Comparison of ENCODE assay signal across 17 cellular contexts in the genomic region with DNA sequence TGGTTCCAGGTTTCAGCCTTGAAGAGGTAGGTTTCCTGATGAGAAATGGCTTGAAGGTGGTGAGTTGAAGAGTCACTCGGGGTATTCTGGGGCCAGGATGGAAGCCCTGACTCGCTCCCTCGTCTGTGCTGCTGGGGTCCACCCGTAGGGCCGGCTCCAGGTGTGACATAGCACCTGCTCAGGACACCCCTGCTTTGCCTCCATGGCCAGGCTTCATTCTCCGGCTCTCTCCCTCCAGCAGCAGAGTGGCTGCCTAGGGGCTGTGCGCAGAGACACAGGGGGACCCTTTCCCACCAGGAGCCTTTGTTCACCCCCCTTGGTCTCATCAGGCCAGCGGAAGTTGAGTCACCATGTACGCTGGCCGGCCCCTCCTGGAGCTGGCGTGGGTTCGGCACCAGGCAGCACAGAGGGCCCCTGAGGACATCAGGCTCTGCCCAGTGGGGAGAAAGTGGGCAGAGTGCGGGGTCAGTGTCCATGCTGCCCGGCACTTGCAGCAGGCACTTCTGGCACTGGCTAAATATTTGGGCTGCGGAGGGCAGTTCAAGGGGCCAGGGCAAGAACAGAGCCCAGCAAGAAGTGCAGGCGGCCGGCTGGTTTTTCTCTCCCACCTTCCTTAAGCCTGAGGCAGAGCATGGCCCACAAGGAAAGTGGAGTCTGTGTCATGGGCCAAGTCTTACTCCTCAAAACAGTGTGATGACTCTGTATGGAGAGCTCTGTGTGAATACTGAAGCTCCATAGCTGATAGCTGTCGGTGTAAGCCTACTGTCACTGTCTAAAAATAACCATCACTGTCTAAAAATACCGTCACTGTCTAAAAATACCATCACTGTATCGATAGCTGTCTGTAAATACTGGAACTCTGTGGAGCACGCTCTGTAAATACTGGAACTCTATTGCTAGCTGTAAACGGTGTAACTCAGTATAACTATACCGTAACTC. TPM values are rescaled to one million over a fixed set of nuclear protein-coding genes. Genes with fewer than 3 reads are reported as not detected.
DNase-seq lines count a peak whose midpoint lies in the region; ATAC-seq and TF ChIP-seq lines count a peak whose summit lies in the region.
"Had no signal": no experiment of that assay in that cellular context is flagged by ENCODE, and none has a peak within 500 bp of the region (broad histone marks: within the 10 kb centered on the region; RNA-seq: fewer than 3 reads in every experiment).

No MANE protein-coding gene starts in this region.

- H3K4me1 ChIP-seq in right cardiac atrium (ENCODE audit: control insufficient read depth, insufficient read depth, low read length) = peaks cover 5% of the 10 kb centered on the region
- peaks cover 29% of the 10 kb centered on the region for H3K4me1 ChIP-seq in psoas muscle

- H3K36me3 Mint-ChIP-seq in brain = peaks cover 19% of the 10 kb centered on the region

- peaks cover 29% of the 10 kb centered on the region for H3K4me1 Mint-ChIP-seq in brain

- TF ChIP-seq CTCF in brain (conservative IDR thresholded peaks at IDR 0.05) (no peak), psoas muscle (IDR thresholded peaks at IDR 0.05) (no peak)

- H3K36me3 ChIP-seq in H7 (replicated peaks; ENCODE audit: control insufficient read depth, insufficient read depth, low read length) = peaks cover 13% of the 10 kb centered on the region
- peaks cover 0 to 3% of the 10 kb centered on the region in 2 donors for H3K36me3 ChIP-seq in psoas muscle (ENCODE audit: insufficient read depth in 1 of 2, low read depth in 1 of 2)

- H3K4me3 Mint-ChIP-seq in brain = peak overlapping the region in 4 of 5 experiments; percentile 21 to 84 (median 51)
- H3K4me3 Mint-ChIP-seq: stimulated activated naive CD8-positive, alpha-beta T cell treated with anti-CD3 and anti-CD28 coated beads, Interleukin-15, Interleukin-2, amounts not matched to agents 100 ng/mL and 50 ng/mL, for 24 hours had no signal

- H3K27me3 Mint-ChIP-seq in brain = peaks cover 6% of the 10 kb centered on the region
- H3K27me3 Mint-ChIP-seq: stimulated activated naive CD8-positive, alpha-beta T cell treated with anti-CD3 and anti-CD28 coated beads, Interleukin-15, Interleukin-2, amounts not matched to agents 100 ng/mL and 50 ng/mL, for 24 hours had no signal

- H3K27me3 ChIP-seq in H7 (ENCODE audit: control insufficient read depth, insufficient read depth, low read length) = no peaks in the 10 kb centered on the region
- no peaks in the 10 kb centered on the region for H3K27me3 ChIP-seq in right cardiac atrium (ENCODE audit: control insufficient read depth, insufficient read depth)
- no peaks in the 10 kb centered on the region for H3K27me3 ChIP-seq in psoas muscle (ENCODE audit: insufficient read depth in 3 of 3, low read length in 2 of 3)
- H3K27me3 ChIP-seq: MG63, vagina had no signal

- peaks cover 0 to 8% (median 2%) of the 10 kb centered on the region in 5 experiments for H3K9me3 Mint-ChIP-seq in brain
- H3K9me3 Mint-ChIP-seq: stimulated activated naive CD8-positive, alpha-beta T cell treated with anti-CD3 and anti-CD28 coated beads, Interleukin-15, Interleukin-2, amounts not matched to agents 100 ng/mL and 50 ng/mL, for 24 hours had no signal

- peak overlapping the region in 4 of 5 experiments; percentile 18 to 98 (median 66) for H3K27ac Mint-ChIP-seq in brain
- H3K27ac Mint-ChIP-seq: stimulated activated naive CD8-positive, alpha-beta T cell treated with anti-CD3 and anti-CD28 coated beads, Interleukin-15, Interleukin-2, amounts not matched to agents 100 ng/mL and 50 ng/mL, for 24 hours had no signal

- H3K4me3 ChIP-seq in H7 (ENCODE audit: insufficient read depth, low read depth, low read length) (no peak overlapping the region), right cardiac atrium (ENCODE audit: low read length) (no peak overlapping the region), psoas muscle (peak overlapping the region; percentile 31)
- H3K4me3 ChIP-seq: MG63, vagina had no signal

- WGBS in right cardiac atrium = 65% methylated on average over 23 of the region's 23 CpGs
- WGBS in psoas muscle, 3 donors = 50 to 64% (median 52%) methylated on average over 23 of the region's 23 CpGs

- H3K9me3 ChIP-seq in right cardiac atrium (ENCODE audit: control insufficient read depth, low read length) = no peaks in the 10 kb centered on the region
- H3K9me3 ChIP-seq in psoas muscle = peaks cover 10% of the 10 kb centered on the region

- peak overlapping the region; percentile 93 for H3K27ac ChIP-seq in right cardiac atrium (ENCODE audit: low read length)
- peak overlapping the region; percentile 87 for H3K27ac ChIP-seq in psoas muscle
- H3K27ac ChIP-seq: vagina had no signal

- ATAC-seq in right cardiac atrium (peak; percentile 59 to 63), psoas muscle (peak; percentile 76 to 88 (median 86)), HG03521 (IDR thresholded peaks at IDR 0.05; ENCODE audit: unreplicated experiment) (no peak)
- ATAC-seq: esophagus mucosa had no signal

- DNase-seq in H7 (peak; percentile 27), right cardiac atrium (no peak), psoas muscle (peak in 1 of 2 donors; percentile 36), OCI-M1 (lab: John Stamatoyannopoulos, UW) (no peak)
- DNase-seq in activated CD4-positive, alpha-beta T cell treated with anti-CD3 and anti-CD28 coated beads, Interleukin-2, amount 50 U/mL, for 1 hour = no peak
- no peak for DNase-seq in activated CD8-positive, alpha-beta memory T cell treated with anti-CD3 and anti-CD28 coated beads, Interleukin-2, amount 50 U/mL, for 48 hours
- DNase-seq: activated T-cell treated with anti-CD3 and anti-CD28 coated beads for 4 hours, cortex of kidney, MG63, NCI-H2107, small intestine, T-helper 2 cell had no signal

- intact Hi-C loops in right cardiac atrium (cut with DNase I) (loop anchor here in 2 of 4 donors (5.0 to 10.0 kb wide), 2 partner anchors 213 to 216 kb away; partner anchors contain the start of gene PDGFA (in 2 of the 2)), psoas muscle (cut with DNase I) (loop anchor here (5.0 kb wide), 2 partner anchors 208 to 408 kb away; no protein-coding TSS in a partner anchor)

RNA-seq across cellular contexts. Expression of gene PRKAR1B, which starts 3.7 kb away (rescaled TPM):
- 32.4 and 32.8 TPM in 2 replicates for total RNA-seq in H7 (2014; rRNA removed; shearing (Covaris generic))
- polyA plus RNA-seq in brain (ENCODE audit: insufficient read depth, low read depth, low replicate concordance) (174 TPM), right cardiac atrium (20.7 TPM), psoas muscle (1 to 10 TPM; 1.5 to 1.9 (median 1.5) TPM)
- total RNA-seq in right cardiac atrium (10 to 100 TPM; 22.6 to 38.3 (median 25.1) TPM), psoas muscle (1 to 10 TPM; 1.4 to 4.6 (median 3.4) TPM)

RNA-seq across cellular contexts. Expression of gene DNAAF5, which starts 4.3 kb away (rescaled TPM):
- total RNA-seq in H7 (2014; rRNA removed; shearing (Covaris generic)) = 82.5 and 101 TPM in 2 replicates
- polyA plus RNA-seq in brain (ENCODE audit: insufficient read depth, low read depth, low replicate concordance) = 17.7 TPM
- 10 to 100 TPM; 12.0 to 20.7 (median 16.1) TPM for total RNA-seq in right cardiac atrium
- 10.2 TPM for polyA plus RNA-seq in right cardiac atrium
- total RNA-seq in psoas muscle = 10 to 100 TPM; 17.8 to 26.7 (median 21.9) TPM
- 10 to 100 TPM in 2 of 3 donors, 1 to 10 TPM in 1; 9.3 to 17.6 (median 14.1) TPM for polyA plus RNA-seq in psoas muscle
